ENCODE assay signal across 8 cellular contexts in the genomic region with DNA sequence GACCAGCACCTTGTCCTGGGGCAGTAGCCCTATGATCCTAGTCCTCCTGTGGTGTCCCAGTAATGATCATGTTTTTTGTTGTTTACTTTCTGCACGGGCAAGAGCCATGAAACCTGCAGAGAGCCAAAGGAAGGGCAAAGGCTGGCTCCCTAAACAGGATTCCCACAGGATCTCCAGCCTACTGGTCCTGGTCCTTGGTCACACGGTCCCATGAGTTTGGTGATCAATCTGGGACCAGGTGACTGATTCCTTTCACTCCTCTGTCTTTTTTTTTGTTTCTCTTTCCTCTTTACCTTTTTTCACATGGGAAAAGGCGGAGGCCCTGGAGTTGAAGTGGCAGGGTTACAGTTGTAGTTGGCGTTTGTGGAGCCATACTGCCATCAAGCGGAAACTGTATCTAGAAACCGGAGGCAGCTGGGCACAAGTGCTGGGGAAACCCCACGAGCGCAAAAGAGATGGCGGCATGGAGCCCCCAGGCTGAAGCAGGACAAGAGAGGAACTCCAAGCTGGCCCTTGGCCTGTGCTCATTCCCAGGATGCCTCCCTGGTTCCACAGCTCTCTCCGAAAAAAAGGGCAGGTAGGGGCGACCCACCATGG. TPM values are rescaled to one million over a fixed set of nuclear protein-coding genes. Genes with fewer than 3 reads are reported as not detected.
DNase-seq lines count a peak whose midpoint lies in the region; ATAC-seq and TF ChIP-seq lines count a peak whose summit lies in the region.

No MANE protein-coding gene starts in this region.

- CTCF ChIA-PET in CD8-positive, alpha-beta memory T cell (lab: Charles Lee) = interaction anchor here (2.3 kb wide), 1 partner anchor 214 kb away, joined by 16 read pairs; no protein-coding TSS in a partner anchor

- H3K27ac ChIP-seq in CD8-positive, alpha-beta memory T cell (ENCODE audit: low read depth, low read length) = no peak overlapping the region

- intact Hi-C loops in mucosa of descending colon (cut with DNase I, micrococcal nuclease) = no loop called here

- H3K4me1 ChIP-seq in CD8-positive, alpha-beta memory T cell (ENCODE audit: insufficient read depth, low read length) = peaks cover 41% of the 10 kb centered on the region
- no peaks in the 10 kb centered on the region for H3K4me1 ChIP-seq in mucosa of descending colon (ENCODE audit: low read depth)

- no peaks in the 10 kb centered on the region for H3K9me3 Mint-ChIP-seq in CD8-positive, alpha-beta memory T cell
- no peaks in the 10 kb centered on the region for H3K9me3 Mint-ChIP-seq in activated naive CD8-positive, alpha-beta T cell treated with anti-CD3 and anti-CD28 coated beads, Interleukin-2, amount 50 U/mL, for 24 hours

- H3K27me3 ChIP-seq in CD8-positive, alpha-beta memory T cell (ENCODE audit: insufficient read depth, low read length, poor library complexity, severe bottlenecking) = no peaks in the 10 kb centered on the region

- peak in 2 of 5 donors; percentile 84 for DNase-seq in CD8-positive, alpha-beta memory T cell
- no peak for DNase-seq in activated naive CD8-positive, alpha-beta T cell treated with anti-CD3 and anti-CD28 coated beads, Interleukin-2, amount 50 U/mL, for 24 hours
- DNase-seq in mucosa of descending colon (peak in 1 of 3 donors; percentile 77), NCI-H128 (lab: John Stamatoyannopoulos, UW; ENCODE audit: unreplicated experiment) (no peak)

- peaks cover 53 to 62% (median 54%) of the 10 kb centered on the region in 3 donors for H3K4me1 Mint-ChIP-seq in CD8-positive, alpha-beta memory T cell
- H3K4me1 Mint-ChIP-seq in activated naive CD8-positive, alpha-beta T cell treated with anti-CD3 and anti-CD28 coated beads, Interleukin-2, amount 50 U/mL, for 24 hours = peaks cover 54% of the 10 kb centered on the region

- ATAC-seq in HG03354 (IDR thresholded peaks at IDR 0.05; ENCODE audit: poor library complexity, severe bottlenecking, unreplicated experiment) (peak; percentile 16), mucosa of descending colon (peak; percentile 48), GM18861 (IDR thresholded peaks at IDR 0.05; ENCODE audit: unreplicated experiment) (no peak), GM21360 (IDR thresholded peaks at IDR 0.05; ENCODE audit: unreplicated experiment) (no peak), GM21825 (IDR thresholded peaks at IDR 0.05; ENCODE audit: unreplicated experiment) (no peak)
- ATAC-seq in activated naive CD8-positive, alpha-beta T cell treated with anti-CD3 and anti-CD28 coated beads, Interleukin-2, amount 50 U/mL, for 24 hours = no peak

- peaks cover 0 to 7% (median 0%) of the 10 kb centered on the region in 3 donors for H3K36me3 Mint-ChIP-seq in CD8-positive, alpha-beta memory T cell
- peaks cover 12% of the 10 kb centered on the region for H3K36me3 Mint-ChIP-seq in activated naive CD8-positive, alpha-beta T cell treated with anti-CD3 and anti-CD28 coated beads, Interleukin-2, amount 50 U/mL, for 24 hours (ENCODE audit: low read depth)

- no peak for TF ChIP-seq CTCF in mucosa of descending colon (IDR thresholded peaks at IDR 0.05)

- no peaks in the 10 kb centered on the region for H3K36me3 ChIP-seq in CD8-positive, alpha-beta memory T cell (ENCODE audit: insufficient read depth, low read length)
- no peaks in the 10 kb centered on the region for H3K36me3 ChIP-seq in mucosa of descending colon (ENCODE audit: low read depth)

- peak overlapping the region; percentile 39 to 98 (median 92) for H3K27ac Mint-ChIP-seq in CD8-positive, alpha-beta memory T cell
- H3K27ac Mint-ChIP-seq in activated naive CD8-positive, alpha-beta T cell treated with anti-CD3 and anti-CD28 coated beads, Interleukin-2, amount 50 U/mL, for 24 hours = peak overlapping the region; percentile 98

- H3K9me3 ChIP-seq in CD8-positive, alpha-beta memory T cell (ENCODE audit: low read length) = no peaks in the 10 kb centered on the region
- no peaks in the 10 kb centered on the region for H3K9me3 ChIP-seq in mucosa of descending colon

- H3K4me3 Mint-ChIP-seq in CD8-positive, alpha-beta memory T cell = peak overlapping the region in 5 of 7 donors; percentile 91 to 98 (median 94)
- H3K4me3 Mint-ChIP-seq in activated naive CD8-positive, alpha-beta T cell treated with anti-CD3 and anti-CD28 coated beads, Interleukin-2, amount 50 U/mL, for 24 hours = no peak overlapping the region

- H3K27me3 Mint-ChIP-seq in CD8-positive, alpha-beta memory T cell = peaks cover 0 to 2% of the 10 kb centered on the region in 2 donors
- H3K27me3 Mint-ChIP-seq in activated naive CD8-positive, alpha-beta T cell treated with anti-CD3 and anti-CD28 coated beads, Interleukin-2, amount 50 U/mL, for 24 hours = no peaks in the 10 kb centered on the region

- H3K4me3 ChIP-seq in CD8-positive, alpha-beta memory T cell (ENCODE audit: low read length) = no peak overlapping the region
- no peak overlapping the region for H3K4me3 ChIP-seq in mucosa of descending colon

- POLR2A ChIA-PET in CD8-positive, alpha-beta memory T cell (lab: Charles Lee) = no interaction called here

RNA-seq across cellular contexts. Expression of a gene that starts 34.6 kb away (rescaled TPM):
- total RNA-seq in CD8-positive, alpha-beta memory T cell = 10 to 100 TPM; 34.1 to 34.8 TPM
- polyA plus RNA-seq in CD8-positive, alpha-beta memory T cell = 65.2 TPM
- 10 to 100 TPM; 14.9 to 22.2 (median 20.0) TPM for total RNA-seq in mucosa of descending colon

Comparison
In these comparisons a context has a peak if more than half of its experiments do, and no peak if none do; other contexts are left out.
1. ATAC-seq: peak in HG03354 (single experiment) and mucosa of descending colon (single experiment); none in activated naive CD8-positive, alpha-beta T cell treated with anti-CD3 and anti-CD28 coated beads, Interleukin-2, amount 50 U/mL, for 24 hours (single experiment), GM18861 (single experiment), GM21360 (single experiment) and GM21825 (single experiment).